ENCODE assay signal across 8 cellular contexts in genomic region chr21:34367320-34367935, GRCh38. TPM values are rescaled to one million over a fixed set of nuclear protein-coding genes. Genes with fewer than 3 reads are reported as not detected.
A peak's percentile ranks its signal among the peaks of the same experiment; 100 is the strongest.
DNase-seq lines count a peak whose midpoint lies in the region; ATAC-seq and TF ChIP-seq lines count a peak whose summit lies in the region.

No MANE protein-coding gene starts in this region.

- CTCF ChIA-PET in Calu3 (lab: Charles Lee), result interaction anchor here (0.5 to 1.4 kb wide), 3 partner anchors 263 to 332 kb away, joined by 3 to 4 read pairs (median 3); no protein-coding TSS in a partner anchor

- ATAC-seq in psoas muscle (peak in 3 of 4 donors; percentile 37 to 73 (median 67)), GM21529 (IDR thresholded peaks at IDR 0.05; ENCODE audit: unreplicated experiment) (no peak)

- no peaks in the 10 kb centered on the region for H3K27me3 ChIP-seq in HL-60 (ENCODE audit: insufficient read depth, poor library complexity, severe bottlenecking)
- H3K27me3 ChIP-seq in psoas muscle (ENCODE audit: insufficient read depth in 3 of 3, low read length in 2 of 3), result no peaks in the 10 kb centered on the region

- no peaks in the 10 kb centered on the region for H3K9me3 ChIP-seq in psoas muscle

- H3K27ac Mint-ChIP-seq in Calu3 (ENCODE audit: unreplicated experiment), result no peak overlapping the region

- peaks cover 23% of the 10 kb centered on the region for H3K27me3 Mint-ChIP-seq in Calu3 (ENCODE audit: unreplicated experiment)

- 61 to 73% (median 62%) methylated on average over 3 of the region's 3 CpGs for WGBS in psoas muscle, 3 donors

- no TSS peak for BruUV-seq in Calu3 (replicated peaks; lab: Mats Ljungman, UMichigan)

- H3K27ac ChIP-seq in HL-60 (replicated peaks), result no peak overlapping the region
- no peak overlapping the region for H3K27ac ChIP-seq in psoas muscle

- DNase-seq in Calu3 (peak; percentile 47), HL-60 (ENCODE audit: low read depth in 1 of 2, low spot score in 1 of 2) (peak in 1 of 2 experiments; percentile 57), NCI-H774 (lab: John Stamatoyannopoulos, UW) (peak; percentile 26), activated T-cell treated with anti-CD3 and anti-CD28 coated beads for 4 hours (peak; percentile 30), foreskin melanocyte (peak; percentile 89), psoas muscle (no peak), GOT3 (lab: John Stamatoyannopoulos, UW) (no peak)

- no peak overlapping the region for H3K4me3 ChIP-seq in HL-60 (replicated peaks; ENCODE audit: insufficient read depth, low read length)
- no peak overlapping the region for H3K4me3 ChIP-seq in psoas muscle

- TF ChIP-seq CTCF in Calu3 (IDR thresholded peaks at IDR 0.05; ENCODE audit: unreplicated experiment) (peak; percentile 33), HL-60 (IDR thresholded peaks at IDR 0.05; ENCODE audit: insufficient read depth, low read length) (peak; percentile 71), psoas muscle (IDR thresholded peaks at IDR 0.05) (peak; percentile 64)

- intact Hi-C loops in Calu3 (cut with micrococcal nuclease; ENCODE audit: unreplicated experiment) (no loop called here), psoas muscle (cut with DNase I) (no loop called here)

- H3K9me3 Mint-ChIP-seq in Calu3 (ENCODE audit: low read depth, unreplicated experiment), result no peaks in the 10 kb centered on the region

- H3K4me3 Mint-ChIP-seq in Calu3 (ENCODE audit: low read depth, unreplicated experiment), result no peak overlapping the region

- H3K36me3 Mint-ChIP-seq in Calu3 (ENCODE audit: insufficient read depth, unreplicated experiment), result no peaks in the 10 kb centered on the region

- H3K36me3 ChIP-seq in psoas muscle (ENCODE audit: insufficient read depth in 1 of 2, low read depth in 1 of 2), result no peaks in the 10 kb centered on the region

- H3K4me1 ChIP-seq in psoas muscle, result no peaks in the 10 kb centered on the region

- H3K4me1 Mint-ChIP-seq in Calu3 (ENCODE audit: low read depth, unreplicated experiment), result no peaks in the 10 kb centered on the region

RNA-seq across cellular contexts. Expression of gene KCNE2, which starts 3.6 kb away (rescaled TPM):
- total RNA-seq in Calu3 (2022) (not detected in 2 replicates), psoas muscle (under 1 TPM in 3 of 4 donors, not detected in 1; 0.40 to 0.44 (median 0.42) TPM)
- under 1 TPM; 0.12 to 0.95 (median 0.13) TPM for polyA plus RNA-seq in psoas muscle

RNA-seq across cellular contexts. Expression of gene SMIM11, which starts 7.9 kb away (rescaled TPM):
- total RNA-seq in Calu3 (2022) (1.5 and 12.9 TPM in 2 replicates), psoas muscle (10 to 100 TPM; 25.5 to 32.9 (median 30.4) TPM)
- polyA plus RNA-seq in psoas muscle, result 10 to 100 TPM in 1 of 3 donors, 1 to 10 TPM in 2; 6.5 to 19.8 (median 7.6) TPM

RNA-seq across cellular contexts. Expression of gene SMIM34, which starts 56.3 kb away (rescaled TPM):
- total RNA-seq in Calu3 (2022), result not detected in 2 replicates
- not detected for total RNA-seq in psoas muscle
- not detected for polyA plus RNA-seq in psoas muscle

Comparison
In these comparisons a context has a peak if more than half of its experiments do, and no peak if none do; other contexts are left out.
1. DNase-seq: peak in Calu3 (single experiment), NCI-H774 (single experiment), activated T-cell treated with anti-CD3 and anti-CD28 coated beads for 4 hours (single experiment) and foreskin melanocyte (single experiment); none in psoas muscle (0 of 2) and GOT3 (single experiment).
2. Peak in every context shown above with its lines, with median percentiles within 50 percentile points of each other: CTCF ChIP-seq.